In genomic region chr4:186137193-186137792, GRCh38 we compare ENCODE assay signal across 8 cellular contexts. TPM values are rescaled to one million over a fixed set of nuclear protein-coding genes. Genes with fewer than 3 reads are reported as not detected.
DNase-seq lines count a peak whose midpoint lies in the region; ATAC-seq and TF ChIP-seq lines count a peak whose summit lies in the region.

No MANE protein-coding gene starts in this region.

- intact Hi-C loops in adrenal gland (cut with DNase I) (loop anchor here (5.0 to 10.0 kb wide), 2 partner anchors 62 to 65 kb away; no protein-coding TSS in a partner anchor), left colon (cut with DNase I, micrococcal nuclease) (loop anchor here in 1 of 2 donors (5.0 kb wide), 1 partner anchor 70 kb away; the partner anchor contains the start of gene TLR3)

- DNase-seq in NOMO-1 treated with DMSO at 0.1 percent for 48 hours (lab: John Stamatoyannopoulos, UW; ENCODE audit: unreplicated experiment) (peak; percentile 18), NOMO-1 treated with dmso at 0.1 percent for 144 hours (lab: John Stamatoyannopoulos, UW; ENCODE audit: unreplicated experiment) (no peak), adrenal gland (peak in 1 of 7 donors; percentile 13), left colon (no peak), SIG-M5 (lab: John Stamatoyannopoulos, UW) (no peak), NCI-H446 treated with DMSO at 0.1 percent for 48 hours (lab: John Stamatoyannopoulos, UW) (no peak)
- no peak for DNase-seq in central memory CD4-positive, alpha-beta T cell

- peak; percentile 37 for ATAC-seq in HG03378 (IDR thresholded peaks at IDR 0.05; ENCODE audit: unreplicated experiment)
- peak; percentile 59 for ATAC-seq in left colon

- WGBS in adrenal gland, 4 donors, result 36 to 53% (median 46%) methylated on average over 6 of the region's 6 CpGs

- H3K9me3 ChIP-seq in adrenal gland (replicated peaks in 1 of 3), result no peaks in the 10 kb centered on the region

- TF ChIP-seq POLR2A in adrenal gland (IDR thresholded peaks at IDR 0.05), result no peak

- peak; percentile 54 to 86 (median 70) for TF ChIP-seq CTCF in adrenal gland (IDR thresholded peaks at IDR 0.05)

- peak overlapping the region in 1 of 4 donors; percentile 31 for H3K4me3 ChIP-seq in adrenal gland

- no peaks in the 10 kb centered on the region for H3K27me3 ChIP-seq in adrenal gland

- no peaks in the 10 kb centered on the region for H3K36me3 ChIP-seq in adrenal gland (replicated peaks in 1 of 2)

- H3K27ac ChIP-seq in adrenal gland, result no peak overlapping the region

- no peaks in the 10 kb centered on the region for H3K4me1 ChIP-seq in adrenal gland (replicated peaks in 1 of 2)

RNA-seq across cellular contexts. Expression of gene FAM149A, which starts 32.8 kb away (rescaled TPM):
- total RNA-seq in adrenal gland (1 to 10 TPM; 2.1 to 6.8 (median 4.2) TPM), left colon (10 to 100 TPM; 15.2 to 18.4 TPM)
- polyA plus RNA-seq in adrenal gland, result 1 to 10 TPM; 2.6 to 4.2 (median 3.6) TPM

RNA-seq across cellular contexts. Expression of gene CYP4V2, which starts 54.1 kb away (rescaled TPM):
- total RNA-seq in adrenal gland (100 to 1,000 TPM in 2 of 8 donors, 10 to 100 TPM in 6; 47.1 to 106 (median 67.7) TPM), left colon (10 to 100 TPM; 40.9 to 49.5 TPM)
- polyA plus RNA-seq in adrenal gland, result 10 to 100 TPM; 32.3 to 40.9 (median 39.8) TPM
